In the genomic region with DNA sequence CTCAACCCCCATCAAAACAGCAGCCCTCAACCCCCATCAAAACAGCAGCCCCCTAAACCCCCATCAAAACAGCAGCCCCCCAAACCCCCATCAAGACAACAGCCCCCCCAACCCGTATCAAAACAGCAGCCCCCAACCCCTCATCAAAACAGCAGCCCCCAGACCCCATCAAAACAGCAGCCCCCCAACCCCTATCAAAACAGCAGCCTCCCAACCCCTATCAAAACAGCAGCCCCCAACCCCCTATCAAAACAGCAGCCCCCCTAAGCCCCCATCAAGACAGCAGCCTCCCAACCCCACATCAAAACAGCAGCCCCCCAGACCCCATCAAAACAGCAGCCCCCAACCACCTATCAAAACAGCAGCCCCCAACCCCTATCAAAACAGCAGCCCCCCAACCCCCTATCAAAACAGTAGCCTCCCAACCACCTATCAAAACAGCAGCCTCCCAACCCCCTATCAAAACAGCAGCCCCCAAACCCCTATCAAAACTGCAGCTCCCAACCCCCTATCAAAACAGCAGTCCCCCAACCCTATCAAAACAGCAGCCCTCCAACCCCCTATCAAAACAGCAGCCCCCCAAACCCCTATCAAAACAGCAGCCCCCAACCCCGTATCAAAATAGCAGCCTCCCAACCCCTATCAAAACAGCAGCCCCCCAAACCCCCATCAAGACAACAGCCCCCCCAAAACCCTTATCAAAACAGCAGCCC, we compare ENCODE assay signal across 10 cellular contexts. TPM values are rescaled to one million over a fixed set of nuclear protein-coding genes. Genes with fewer than 3 reads are reported as not detected.
DNase-seq lines count a peak whose midpoint lies in the region; FAIRE-seq and TF ChIP-seq lines count a peak whose summit lies in the region.
"Had no signal": no experiment of that assay in that cellular context is flagged by ENCODE, and none has a peak within 500 bp of the region (broad histone marks: within the 10 kb centered on the region; RNA-seq: fewer than 3 reads in every experiment).

No MANE protein-coding gene starts in this region.

- H3K27ac ChIP-seq in astrocyte (ENCODE audit: low read depth, low read length) (no peak overlapping the region), tibial artery (no peak overlapping the region)

- H3K36me3 ChIP-seq in astrocyte (ENCODE audit: insufficient read depth, low read length) (no peaks in the 10 kb centered on the region), mucosa of stomach (ENCODE audit: control insufficient read depth, insufficient read depth, low read length) (no peaks in the 10 kb centered on the region), tibial artery (no peaks in the 10 kb centered on the region)

- peak overlapping the region; percentile 62 for H3K4me3 Mint-ChIP-seq in activated naive CD4-positive, alpha-beta T cell treated with anti-CD3 and anti-CD28 coated beads, Interleukin-2, amount 50 U/mL, for 24 hours
- H3K4me3 Mint-ChIP-seq in astrocyte (ENCODE audit: unreplicated experiment), result no peak overlapping the region

- no peaks in the 10 kb centered on the region for H3K9me3 ChIP-seq in astrocyte (ENCODE audit: insufficient read depth, low read depth, low read length)
- H3K9me3 ChIP-seq in mucosa of stomach (ENCODE audit: control insufficient read depth, low read length), result no peaks in the 10 kb centered on the region
- H3K9me3 ChIP-seq in tibial artery, result peaks cover 0 to 1% (median 0%) of the 10 kb centered on the region in 3 donors

- H3K27ac Mint-ChIP-seq in activated naive CD4-positive, alpha-beta T cell treated with anti-CD3 and anti-CD28 coated beads, Interleukin-2, amount 50 U/mL, for 24 hours, result no peak overlapping the region
- no peak overlapping the region for H3K27ac Mint-ChIP-seq in astrocyte (ENCODE audit: unreplicated experiment)

- H2AFZ ChIP-seq in astrocyte (ENCODE audit: low read depth, low read length), result no peak overlapping the region

- no peak overlapping the region for H3K4me3 ChIP-seq in astrocyte (ENCODE audit: insufficient read depth, low read depth, low read length)
- H3K4me3 ChIP-seq in mucosa of stomach (ENCODE audit: low read length), result no peak overlapping the region
- peak overlapping the region; percentile 59 to 73 for H3K4me3 ChIP-seq in tibial artery

- no peaks in the 10 kb centered on the region for H3K4me1 Mint-ChIP-seq in activated naive CD4-positive, alpha-beta T cell treated with anti-CD3 and anti-CD28 coated beads, Interleukin-2, amount 50 U/mL, for 24 hours
- H3K4me1 Mint-ChIP-seq in astrocyte (ENCODE audit: low read depth, unreplicated experiment), result no peaks in the 10 kb centered on the region

- no peak for DNase-seq in activated naive CD4-positive, alpha-beta T cell treated with Interleukin-2 at 50 U/mL for 16 hours
- no peak for DNase-seq in astrocyte (ENCODE audit: low read depth)
- DNase-seq in tibial artery, result no peak
- no peak for DNase-seq in stimulated activated CD4-positive, alpha-beta T cell treated with anti-CD3 and anti-CD28 coated beads, Interleukin-2, amount 100 ng/mL, for 48 hours
- no peak for DNase-seq in kidney glomerular epithelial cell (lab: John Stamatoyannopoulos, UW)
- DNase-seq in middle frontal gyrus (ENCODE audit: extremely low spot score, low spot score), result no peak
- DNase-seq: activated T-cell treated with anti-CD3 and anti-CD28 coated beads, Interleukin-2, amount 50 U/mL, for 1 hour; effector CD8-positive, alpha-beta T cell had no signal

- H3K4me2 ChIP-seq in astrocyte (ENCODE audit: low read length), result peak overlapping the region; percentile 67

- H3K79me2 ChIP-seq in astrocyte (ENCODE audit: insufficient read depth, low read length), result no peaks in the 10 kb centered on the region

- H3K9me3 Mint-ChIP-seq in activated naive CD4-positive, alpha-beta T cell treated with anti-CD3 and anti-CD28 coated beads, Interleukin-2, amount 50 U/mL, for 24 hours, result no peaks in the 10 kb centered on the region
- peaks cover 2% of the 10 kb centered on the region for H3K9me3 Mint-ChIP-seq in astrocyte (ENCODE audit: unreplicated experiment)

- H3K4me1 ChIP-seq in astrocyte (ENCODE audit: insufficient read depth, low read length) (no peaks in the 10 kb centered on the region), mucosa of stomach (ENCODE audit: control insufficient read depth, insufficient read depth, low read length) (no peaks in the 10 kb centered on the region), tibial artery (peaks cover 0 to 5% (median 0%) of the 10 kb centered on the region in 4 donors)

- H3K9ac ChIP-seq in astrocyte (ENCODE audit: low read length), result no peak overlapping the region
- H3K9ac ChIP-seq in mucosa of stomach (ENCODE audit: low read length), result peak overlapping the region; percentile 65

- TF ChIP-seq CTCF in astrocyte (IDR thresholded peaks at IDR 0.05; ENCODE audit: insufficient read depth, low read depth, low read length), result no peak
- TF ChIP-seq CTCF in tibial artery (IDR thresholded peaks at IDR 0.05), result no peak

- H4K20me1 ChIP-seq in astrocyte (ENCODE audit: insufficient read depth, low read length), result no peaks in the 10 kb centered on the region

- no peaks in the 10 kb centered on the region for H3K36me3 Mint-ChIP-seq in activated naive CD4-positive, alpha-beta T cell treated with anti-CD3 and anti-CD28 coated beads, Interleukin-2, amount 50 U/mL, for 24 hours
- no peaks in the 10 kb centered on the region for H3K36me3 Mint-ChIP-seq in astrocyte (ENCODE audit: low read depth, unreplicated experiment)

- H3K27me3 Mint-ChIP-seq in activated naive CD4-positive, alpha-beta T cell treated with anti-CD3 and anti-CD28 coated beads, Interleukin-2, amount 50 U/mL, for 24 hours, result no peaks in the 10 kb centered on the region
- peaks cover 6% of the 10 kb centered on the region for H3K27me3 Mint-ChIP-seq in astrocyte (ENCODE audit: low read depth, unreplicated experiment)

- intact Hi-C loops in tibial artery (cut with DNase I; ENCODE audit: low total_unique reads), result loop anchor here (5.0 kb wide), 1 partner anchor 90 kb away; a partner anchor contains a TSS

- H3K27me3 ChIP-seq in astrocyte (ENCODE audit: insufficient read depth, low read length) (no peaks in the 10 kb centered on the region), mucosa of stomach (ENCODE audit: control insufficient read depth, insufficient read depth, low read length) (no peaks in the 10 kb centered on the region), tibial artery (no peaks in the 10 kb centered on the region)

- no peak for FAIRE-seq in astrocyte (lab: Jason Lieb, UNC)

RNA-seq across cellular contexts. Expression of a gene that starts 1.2 kb away (rescaled TPM):
- total RNA-seq in astrocyte, result 1.9 and 2.2 TPM in 2 replicates

Comparison
In these comparisons a context has a peak if more than half of its experiments do, and no peak if none do; other contexts are left out.
1. H3K4me3 ChIP-seq: peak in tibial artery (2 of 2); none in astrocyte (single experiment) and mucosa of stomach (single experiment).